1 cellular context compared by ENCODE assay signal in the genomic region with DNA sequence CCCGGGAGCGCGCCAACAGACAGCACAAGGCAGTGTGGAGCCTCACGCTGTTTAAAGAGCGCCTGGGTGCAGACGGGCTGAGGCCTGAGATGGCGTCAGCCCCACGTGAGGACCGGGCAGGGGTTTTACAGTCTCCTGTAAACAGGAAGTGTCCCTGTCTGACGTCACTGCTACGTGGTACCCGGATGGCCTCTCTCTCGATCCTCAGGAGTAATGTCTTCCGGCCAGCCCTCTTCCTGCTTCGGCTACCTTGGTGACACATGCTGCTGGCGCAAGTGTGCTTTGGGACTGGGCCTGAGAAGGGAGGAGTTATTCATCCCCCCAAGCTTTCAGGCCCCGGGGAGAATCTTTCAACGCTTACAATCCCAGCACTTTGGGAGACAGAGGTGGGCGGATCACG.
TF ChIP-seq lines count a peak whose summit lies in the region.

No MANE protein-coding gene starts in this region.

TF ChIP-seq in IMR-90, 13 proteins besides CTCF, POLR2A, EP300 and RAD21:
- TF ChIP-seq MAFK (IDR thresholded peaks at IDR 0.05; ENCODE audit: low read depth, low read length) (no peak), RCOR1 (IDR thresholded peaks at IDR 0.05; ENCODE audit: insufficient replicate concordance, low read length) (no peak), RFX5 (IDR thresholded peaks at IDR 0.05; ENCODE audit: low read depth, low read length) (no peak), BHLHE40 (IDR thresholded peaks at IDR 0.05; ENCODE audit: low read depth, low read length) (no peak), CEBPB (IDR thresholded peaks at IDR 0.05; ENCODE audit: low read depth, low read length) (no peak), MXI1 (IDR thresholded peaks at IDR 0.05; ENCODE audit: borderline replicate concordance, low read depth, low read length) (no peak)
- TF ChIP-seq, protein P1, sequence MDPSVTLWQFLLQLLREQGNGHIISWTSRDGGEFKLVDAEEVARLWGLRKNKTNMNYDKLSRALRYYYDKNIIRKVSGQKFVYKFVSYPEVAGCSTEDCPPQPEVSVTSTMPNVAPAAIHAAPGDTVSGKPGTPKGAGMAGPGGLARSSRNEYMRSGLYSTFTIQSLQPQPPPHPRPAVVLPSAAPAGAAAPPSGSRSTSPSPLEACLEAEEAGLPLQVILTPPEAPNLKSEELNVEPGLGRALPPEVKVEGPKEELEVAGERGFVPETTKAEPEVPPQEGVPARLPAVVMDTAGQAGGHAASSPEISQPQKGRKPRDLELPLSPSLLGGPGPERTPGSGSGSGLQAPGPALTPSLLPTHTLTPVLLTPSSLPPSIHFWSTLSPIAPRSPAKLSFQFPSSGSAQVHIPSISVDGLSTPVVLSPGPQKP (IDR thresholded peaks at IDR 0.05; ENCODE audit: borderline replicate concordance, low read depth, low read length) = no peak
TF ChIP-seq in IMR-90: peak in this region for 0.
